ENCODE assay signal across 1 cellular context in genomic region chr12:12890815-12891645, GRCh38.
TF ChIP-seq lines count a peak whose summit lies in the region.

Gene GPRC5A, plus strand, starts transcription at chr12:12891562. Its CDS starts 16,688 bp downstream, at chr12:12908250.

TF ChIP-seq in IMR-90, 13 proteins besides CTCF, POLR2A, EP300 and RAD21 (continued from another document):
- 0 out of 2 replicates have a peak, but pooled peaks have one; percentile 13 for TF ChIP-seq USF2 (IDR thresholded peaks at IDR 0.05; ENCODE audit: low read depth, low read length)
- TF ChIP-seq CEBPB (IDR thresholded peaks at IDR 0.05; ENCODE audit: low read depth, low read length), result no peak
- TF ChIP-seq SMC3 (IDR thresholded peaks at IDR 0.05; ENCODE audit: low read depth, low read length), result peak; percentile 46
- no peak; the same call in 1 of the 2 replicates for TF ChIP-seq NFE2L2 (IDR thresholded peaks at IDR 0.05; ENCODE audit: low read depth, low read length)
- TF ChIP-seq FOS (IDR thresholded peaks at IDR 0.05; ENCODE audit: low read depth, low read length), result peak; percentile 81
- TF ChIP-seq MXI1 (IDR thresholded peaks at IDR 0.05; ENCODE audit: borderline replicate concordance, low read depth, low read length), result peak; percentile 50
- peak; percentile 99 for TF ChIP-seq CHD1 (IDR thresholded peaks at IDR 0.05; ENCODE audit: low read depth, low read length)
- TF ChIP-seq RFX5 (IDR thresholded peaks at IDR 0.05; ENCODE audit: low read depth, low read length), result no peak
- TF ChIP-seq BHLHE40 (IDR thresholded peaks at IDR 0.05; ENCODE audit: low read depth, low read length), result peak; percentile 96
- peak; percentile 55 for TF ChIP-seq RCOR1 (IDR thresholded peaks at IDR 0.05; ENCODE audit: insufficient replicate concordance, low read length)
- no peak for TF ChIP-seq MAFK (IDR thresholded peaks at IDR 0.05; ENCODE audit: low read depth, low read length)
